ENCODE assay signal across 18 cellular contexts in genomic region chr16:50260206-50261159, GRCh38. TPM values are rescaled to one million over a fixed set of nuclear protein-coding genes. Genes with fewer than 3 reads are reported as not detected.
A peak's percentile ranks its signal among the peaks of the same experiment; 100 is the strongest.
DNase-seq lines count a peak whose midpoint lies in the region; ATAC-seq, FAIRE-seq and TF ChIP-seq lines count a peak whose summit lies in the region.
"Had no signal": no experiment of that assay in that cellular context is flagged by ENCODE, and none has a peak within 500 bp of the region (broad histone marks: within the 10 kb centered on the region; RNA-seq: fewer than 3 reads in every experiment).

No MANE protein-coding gene starts in this region.

- peaks cover 26% of the 10 kb centered on the region for H3K4me1 ChIP-seq in GM23248 (ENCODE audit: insufficient read depth)
- peaks cover 57 to 61% of the 10 kb centered on the region in 2 experiments for H3K4me1 ChIP-seq in K562 (replicated peaks in 1 of 2; ENCODE audit: control insufficient read depth in 2 of 2, insufficient read depth in 2 of 2, low read length in 2 of 2)
- H3K4me1 ChIP-seq in skeletal muscle satellite cell (ENCODE audit: control insufficient read depth, insufficient read depth, low read length) = peaks cover 65% of the 10 kb centered on the region
- H3K4me1 ChIP-seq in ascending aorta = peaks cover 0 to 8% of the 10 kb centered on the region in 2 donors

- no peak overlapping the region for H3K9ac ChIP-seq in GM23248
- H3K9ac ChIP-seq in K562 (ENCODE audit: insufficient read depth in 1 of 2, low read depth in 2 of 2, low read length in 2 of 2) = peak overlapping the region in 1 of 2 experiments; percentile 69; a peak in 1 of 4 replicates
- peak overlapping the region; percentile 77 for H3K9ac ChIP-seq in skeletal muscle satellite cell (ENCODE audit: low read depth, low read length)
- H3K9ac ChIP-seq: SK-N-SH had no signal

- TF ChIP-seq RAD21 in K562 (CRISPR knock-in tag; conservative IDR thresholded peaks at IDR 0.05 in 1 of 2, IDR thresholded peaks at IDR 0.05 in 1 of 2) = no peak

- 95% methylated on average over 9 of the region's 9 CpGs for WGBS in GM23248 (ENCODE audit: low coverage in 1 of 2, low lambda C conversion rate in 2 of 2, missing lambda C conversion rate in 2 of 2), 2 experiments
- WGBS in K562 (ENCODE audit: insufficient coverage, low coverage, missing lambda C conversion rate) = 78% methylated on average over 9 of the region's 9 CpGs

- ATAC-seq in K562 = no peak
- ATAC-seq in GM19395 (IDR thresholded peaks at IDR 0.05; ENCODE audit: unreplicated experiment) = no peak

- H3K27ac ChIP-seq in GM23248 (no peak overlapping the region), K562 (ENCODE audit: extremely low read depth, low read depth, low read length) (no peak overlapping the region; the same call in 2 of the 3 replicates), ascending aorta (no peak overlapping the region)
- H3K27ac ChIP-seq: neutrophil had no signal

- in situ Hi-C loops in GM23248 (cut with MboI) (no loop called here), K562 (cut with MboI) (loop anchor here (25.0 kb wide), 1 partner anchor 1648 kb away; the partner anchor contains the start of gene N4BP1), ACHN (cut with HindIII; ENCODE audit: low pct_ligation_motif_present, low pct_unique_long_range_greater_than_20kb, low sequenced_read_pairs) (no loop called here)

- BruUV-seq in K562 (replicated peaks; lab: Mats Ljungman, UMichigan) = no TSS peak

- H2AFZ ChIP-seq in GM23248 = no peak overlapping the region
- H2AFZ ChIP-seq in K562 (ENCODE audit: low read depth, low read length) = no peak overlapping the region

- POLR2A ChIA-PET in K562 (lab: Yijun Ruan, JAX) = interaction anchor here (0.9 to 1.6 kb wide), 3 partner anchors 9 to 14 kb away, joined by 4 to 5 read pairs (median 5); no protein-coding TSS in a partner anchor

- no peak for DNase-seq in GM23248
- no peak for DNase-seq in K562 (ENCODE audit: extremely low read depth in 1 of 4, low spot score in 3 of 4)
- peak; percentile 85 for DNase-seq in mesenteric fat pad (ENCODE audit: low spot score)
- DNase-seq in ACHN = no peak
- DNase-seq in mucosa of gallbladder (ENCODE audit: low spot score) = no peak
- no peak for DNase-seq in ascending aorta (ENCODE audit: low spot score in 2 of 2)
- DNase-seq: activated naive CD4-positive, alpha-beta T cell treated with Interleukin-2 at 50 U/mL for 16 hours; amniotic stem cell; IMR-90; midbrain; NK-92 treated with Interleukin-12 subunit alpha and Interleukin-12 subunit beta, amount 100 ng/mL, for 24 hours; stimulated activated CD4-positive, alpha-beta T cell treated with anti-CD3 and anti-CD28 coated beads, Interleukin-15, amount 100 ng/mL, for 24 hours had no signal

- intact Hi-C loops in K562 (cut with micrococcal nuclease) (no loop called here), ascending aorta (cut with DNase I) (no loop called here)

- no peak overlapping the region for H3K4me3 ChIP-seq in GM23248
- no peak overlapping the region for H3K4me3 ChIP-seq in K562
- no peak overlapping the region for H3K4me3 ChIP-seq in skeletal muscle satellite cell (ENCODE audit: low read length)
- no peak overlapping the region for H3K4me3 ChIP-seq in ascending aorta
- H3K4me3 ChIP-seq: suprapubic skin had no signal

- TF ChIP-seq CTCF in K562 (IDR thresholded peaks at IDR 0.05 in 2 of 3, conservative IDR thresholded peaks at IDR 0.05 in 1 of 3; ENCODE audit: insufficient read depth in 2 of 3, low read depth in 1 of 3, low read length in 3 of 3) = no peak
- TF ChIP-seq CTCF in ascending aorta (IDR thresholded peaks at IDR 0.05) = no peak

- H4K20me1 ChIP-seq in GM23248 (ENCODE audit: insufficient read depth) (no peaks in the 10 kb centered on the region), K562 (replicated peaks; ENCODE audit: control insufficient read depth, insufficient read depth, low read length) (no peaks in the 10 kb centered on the region)

- no peaks in the 10 kb centered on the region for H3K9me1 ChIP-seq in K562 (ENCODE audit: control insufficient read depth, insufficient read depth, low read length)

- H3K79me2 ChIP-seq in GM23248 (ENCODE audit: insufficient read depth) (peaks cover 44% of the 10 kb centered on the region), K562 (ENCODE audit: control insufficient read depth, insufficient read depth, low read length) (peaks cover 44% of the 10 kb centered on the region)

- FAIRE-seq in K562 (lab: Jason Lieb, UNC) = no peak
- FAIRE-seq: endothelial cell of umbilical vein had no signal

- H3K9me3 ChIP-seq in GM23248 (ENCODE audit: low read depth) (no peaks in the 10 kb centered on the region), K562 (replicated peaks; ENCODE audit: control insufficient read depth, insufficient read depth, low read depth, low read length) (no peaks in the 10 kb centered on the region), skeletal muscle satellite cell (replicated peaks; ENCODE audit: low read length) (no peaks in the 10 kb centered on the region), ascending aorta (no peaks in the 10 kb centered on the region)
- H3K9me3 ChIP-seq: neutrophil, SK-N-SH, suprapubic skin had no signal

- CTCF ChIA-PET in K562 (lab: Yijun Ruan, JAX; ENCODE audit: low intra/inter-chr PET ratio) = no interaction called here

- no peak for TF ChIP-seq POLR2A in K562 (conservative IDR thresholded peaks at IDR 0.05)

- H3K9me2 ChIP-seq in GM23248 (ENCODE audit: insufficient read depth) = no peaks in the 10 kb centered on the region
- H3K9me2 ChIP-seq: SK-N-SH had no signal

- peak overlapping the region; percentile 60 for H3K4me2 ChIP-seq in GM23248 (ENCODE audit: unreplicated experiment)
- no peak overlapping the region for H3K4me2 ChIP-seq in K562 (ENCODE audit: insufficient read depth, low read length)
- peak overlapping the region; percentile 79 for H3K4me2 ChIP-seq in skeletal muscle satellite cell (ENCODE audit: low read length)
- H3K4me2 ChIP-seq: SK-N-SH had no signal

- peaks cover 24% of the 10 kb centered on the region for H3F3A ChIP-seq in GM23248 (ENCODE audit: insufficient read depth)

- no peak for TF ChIP-seq EP300 in K562 (IDR thresholded peaks at IDR 0.05; ENCODE audit: low read length)

- H3K27me3 ChIP-seq in GM23248 (replicated peaks; ENCODE audit: insufficient read depth) = no peaks in the 10 kb centered on the region
- no peaks in the 10 kb centered on the region for H3K27me3 ChIP-seq in K562 (ENCODE audit: control insufficient read depth in 2 of 2, insufficient read depth in 2 of 2, low read length in 2 of 2)
- no peaks in the 10 kb centered on the region for H3K27me3 ChIP-seq in skeletal muscle satellite cell (ENCODE audit: control insufficient read depth, insufficient read depth, low read length)
- no peaks in the 10 kb centered on the region for H3K27me3 ChIP-seq in ascending aorta
- H3K27me3 ChIP-seq: suprapubic skin had no signal

- H3K36me3 ChIP-seq in GM23248 (ENCODE audit: low read depth) = no peaks in the 10 kb centered on the region
- H3K36me3 ChIP-seq in K562 (ENCODE audit: control insufficient read depth, insufficient read depth, low read length) = no peaks in the 10 kb centered on the region
- H3K36me3 ChIP-seq in skeletal muscle satellite cell (ENCODE audit: insufficient read depth, low read length) = no peaks in the 10 kb centered on the region
- no peaks in the 10 kb centered on the region for H3K36me3 ChIP-seq in ascending aorta
- H3K36me3 ChIP-seq: neutrophil, suprapubic skin had no signal

TF ChIP-seq in K562, 482 proteins besides CTCF, POLR2A, EP300 and RAD21 (continues in another document):
- peak; percentile 15 to 18; a peak in 1 of 4 replicates for TF ChIP-seq KDM1A (IDR thresholded peaks at IDR 0.05)
- peak; percentile 34; the same call in 1 of the 2 replicates for TF ChIP-seq ZBTB33 (CRISPR knock-in tag; IDR thresholded peaks at IDR 0.05)
- TF ChIP-seq KAT7 (CRISPR knock-in tag; IDR thresholded peaks at IDR 0.05; ENCODE audit: borderline replicate concordance) = no peak
- TF ChIP-seq RBM25 (IDR thresholded peaks at IDR 0.05; ENCODE audit: low read depth, low read length, severe bottlenecking) = peak; percentile 86

RNA-seq across cellular contexts. Expression of gene ADCY7, which starts 5.9 kb away (rescaled TPM):
- 87.4 and 90.5 TPM in 2 replicates for total RNA-seq in GM23248 (2014; rRNA removed; shearing (Covaris generic))
- polyA plus RNA-seq in GM23248 (2016; fragmentation: Nextera tagmentation; extraction: Ambion mirVana) (31.9 and 32.7 TPM in 2 replicates), K562 (2011; rRNA removed) (28.6 and 31.0 TPM in 2 replicates), K562 (2014; fragmentation: Illumina TruSeq; extraction: Trizol) (26.4 and 37.3 TPM in 2 replicates), K562 (2014; fragmentation: Nextera tagmentation; extraction: Ambion mirVana) (1 to 10 TPM; 2.3 to 2.4 TPM), K562 (2014; rRNA removed) (49.4 and 64.0 TPM in 2 replicates)
- total RNA-seq in K562 (2011; cell fraction: chromatin; rRNA removed; ENCODE audit: low replicate concordance) = 155 and 371 TPM in 2 replicates
- 245 and 277 TPM in 2 replicates for total RNA-seq in K562 (2011; cell fraction: nucleolus; rRNA removed)
- total RNA-seq in K562 (2011; cell fraction: nucleoplasm; rRNA removed) = 151 and 184 TPM in 2 replicates
- total RNA-seq in K562 (2014; rRNA removed) (59.0 and 73.5 TPM in 2 replicates), K562 (2014; rRNA removed; fragmentation: Illumina TruSeq; extraction: Trizol) (15.9 and 19.0 TPM in 2 replicates), K562 (2015; rRNA removed; fragmentation: Illumina TruSeq; extraction: Trizol) (28.6 and 29.9 TPM in 2 replicates), K562 (2021) (104 and 108 TPM in 2 replicates), mesenteric fat pad (26.8 TPM), mucosa of gallbladder (46.0 TPM), ascending aorta (8.2 TPM)
- 19.2 and 48.3 TPM in 2 replicates for polyA plus RNA-seq in K562 (2011; cell fraction: cytosol; rRNA removed)
- polyA plus RNA-seq in K562 (2011; cell fraction: nucleus; rRNA removed) = 193 and 347 TPM in 2 replicates
- 53.4 and 59.6 TPM in 2 replicates for polyA plus RNA-seq in K562 (2012)
- polyA minus RNA-seq in K562 (2011; rRNA and poly(A)+ RNA removed) = 27.7 and 54.0 TPM in 2 replicates
- 42.4 and 51.4 TPM in 2 replicates for polyA minus RNA-seq in K562 (2011; cell fraction: cytosol; rRNA and poly(A)+ RNA removed)
- 109 TPM in 2 replicates for polyA minus RNA-seq in K562 (2011; cell fraction: nucleus; rRNA and poly(A)+ RNA removed)
- total RNA-seq in skeletal muscle satellite cell (2012; rRNA removed) = 57.0 and 57.7 TPM in 2 replicates
